7 cellular contexts compared by ENCODE assay signal in the genomic region with DNA sequence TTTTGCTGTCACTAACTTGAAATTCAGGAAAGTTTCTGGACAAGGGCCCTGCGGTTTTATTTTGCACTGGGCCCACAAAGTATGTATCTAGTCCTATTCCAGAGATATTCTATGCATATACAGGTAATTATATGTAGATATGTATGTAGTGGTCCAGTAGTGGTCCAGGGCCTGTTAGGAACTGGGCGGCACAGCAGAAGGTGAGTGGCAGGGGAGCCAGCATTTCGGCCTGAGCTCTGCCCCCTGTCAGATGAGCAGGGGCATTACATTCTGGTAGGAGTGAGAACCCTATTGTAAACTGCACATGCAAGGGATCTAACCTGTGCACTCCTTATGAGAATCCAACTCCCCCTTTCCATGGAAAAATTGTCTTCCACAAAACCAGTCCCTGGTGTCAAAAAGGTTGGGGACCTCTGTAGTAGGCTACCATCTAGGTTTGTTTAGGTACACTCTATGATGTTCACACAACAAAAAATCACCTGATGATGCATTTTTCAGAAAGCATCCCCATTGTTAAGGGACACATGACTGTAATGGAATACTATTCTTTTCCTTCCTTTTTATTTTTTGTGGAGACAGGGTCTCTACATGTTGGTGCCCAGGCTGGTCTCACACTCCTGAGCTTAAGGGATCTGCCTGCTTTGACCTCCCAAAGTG. TPM values are rescaled to one million over a fixed set of nuclear protein-coding genes. Genes with fewer than 3 reads are reported as not detected.
DNase-seq lines count a peak whose midpoint lies in the region; ATAC-seq lines count a peak whose summit lies in the region.

No MANE protein-coding gene starts in this region.

- peaks cover 34% of the 10 kb centered on the region for H3K79me2 ChIP-seq in mesendoderm (ENCODE audit: control insufficient read depth, insufficient read depth, low read length)

- H4K5ac ChIP-seq in mesendoderm (ENCODE audit: low read length) = no peak overlapping the region

- H3K36me3 Mint-ChIP-seq in activated T-helper 1 cell treated with anti-CD3 and anti-CD28 coated beads, Interleukin-12 subunit alpha, Interleukin-12 subunit beta, Interleukin-2, Interleukin-4 antibody, amounts not matched to agents 30 ng/mL and 10 ng/mL and 1 ng/mL, durations not matched to agents 14 hours and 24 hours and 36 hours (ENCODE audit: low read depth) = peaks cover 12% of the 10 kb centered on the region
- peaks cover 20% of the 10 kb centered on the region for H3K36me3 Mint-ChIP-seq in activated T-helper 17 cell treated with anti-CD3 and anti-CD28 coated beads, Interleukin-2, amount 50 U/mL, for 72 hours (ENCODE audit: low read depth)

- no peak for ATAC-seq in activated T-helper 17 cell treated with anti-CD3 and anti-CD28 coated beads, Interleukin-2, amount 50 U/mL, for 72 hours (replicated peaks)
- no peak for ATAC-seq in GM18868 (IDR thresholded peaks at IDR 0.05; ENCODE audit: unreplicated experiment)

- no peak overlapping the region for H3K27ac Mint-ChIP-seq in activated T-helper 1 cell treated with anti-CD3 and anti-CD28 coated beads, Interleukin-12 subunit alpha, Interleukin-12 subunit beta, Interleukin-2, Interleukin-4 antibody, amounts not matched to agents 30 ng/mL and 10 ng/mL and 1 ng/mL, durations not matched to agents 14 hours and 24 hours and 36 hours
- no peak overlapping the region for H3K27ac Mint-ChIP-seq in activated T-helper 17 cell treated with anti-CD3 and anti-CD28 coated beads, Interleukin-2, amount 50 U/mL, for 72 hours

- H3K4me1 ChIP-seq in mesendoderm (ENCODE audit: control insufficient read depth, low read depth, low read length) = peaks cover 2% of the 10 kb centered on the region

- H3K27ac ChIP-seq in mesendoderm (ENCODE audit: low read depth, low read length) = no peak overlapping the region

- H3K4me3 Mint-ChIP-seq in activated T-helper 1 cell treated with anti-CD3 and anti-CD28 coated beads, Interleukin-12 subunit alpha, Interleukin-12 subunit beta, Interleukin-2, Interleukin-4 antibody, amounts not matched to agents 30 ng/mL and 10 ng/mL and 1 ng/mL, durations not matched to agents 14 hours and 24 hours and 36 hours = peak overlapping the region; percentile 21
- no peak overlapping the region for H3K4me3 Mint-ChIP-seq in activated T-helper 17 cell treated with anti-CD3 and anti-CD28 coated beads, Interleukin-2, amount 50 U/mL, for 72 hours

- H3K27me3 Mint-ChIP-seq in activated T-helper 1 cell treated with anti-CD3 and anti-CD28 coated beads, Interleukin-12 subunit alpha, Interleukin-12 subunit beta, Interleukin-2, Interleukin-4 antibody, amounts not matched to agents 30 ng/mL and 10 ng/mL and 1 ng/mL, durations not matched to agents 14 hours and 24 hours and 36 hours (ENCODE audit: insufficient read depth) = no peaks in the 10 kb centered on the region
- H3K27me3 Mint-ChIP-seq in activated T-helper 17 cell treated with anti-CD3 and anti-CD28 coated beads, Interleukin-2, amount 50 U/mL, for 72 hours = no peaks in the 10 kb centered on the region

- no peak overlapping the region for H3K56ac ChIP-seq in mesendoderm (ENCODE audit: low read length)

- no peak overlapping the region for H3K18ac ChIP-seq in mesendoderm (ENCODE audit: low read length)

- peaks cover 46% of the 10 kb centered on the region for H3K4me1 Mint-ChIP-seq in activated T-helper 1 cell treated with anti-CD3 and anti-CD28 coated beads, Interleukin-12 subunit alpha, Interleukin-12 subunit beta, Interleukin-2, Interleukin-4 antibody, amounts not matched to agents 30 ng/mL and 10 ng/mL and 1 ng/mL, durations not matched to agents 14 hours and 24 hours and 36 hours (ENCODE audit: low read depth)
- H3K4me1 Mint-ChIP-seq in activated T-helper 17 cell treated with anti-CD3 and anti-CD28 coated beads, Interleukin-2, amount 50 U/mL, for 72 hours = peaks cover 32% of the 10 kb centered on the region

- H3K4me2 ChIP-seq in mesendoderm (ENCODE audit: low read length) = no peak overlapping the region

- no peak overlapping the region for H4K8ac ChIP-seq in mesendoderm (ENCODE audit: low read depth, low read length)

- no peak overlapping the region for H2BK15ac ChIP-seq in mesendoderm (replicated peaks; ENCODE audit: low read depth)

- intact Hi-C loops in activated T-helper 1 cell treated with anti-CD3 and anti-CD28 coated beads, Interleukin-12 subunit alpha, Interleukin-12 subunit beta, Interleukin-2, Interleukin-4 antibody, amounts not matched to agents 30 ng/mL and 10 ng/mL and 1 ng/mL, durations not matched to agents 14 hours and 24 hours and 36 hours (cut with micrococcal nuclease) = no loop called here

- H3K79me1 ChIP-seq in mesendoderm (ENCODE audit: low read length) = peaks cover 18% of the 10 kb centered on the region

- H3K23ac ChIP-seq in mesendoderm (ENCODE audit: low read length) = no peak overlapping the region

- no peaks in the 10 kb centered on the region for H3K36me3 ChIP-seq in mesendoderm (ENCODE audit: control insufficient read depth, insufficient read depth, low read length)

- no peaks in the 10 kb centered on the region for H3K27me3 ChIP-seq in mesendoderm (ENCODE audit: insufficient read depth, low read length, poor library complexity)

- WGBS in mesendoderm (ENCODE audit: extremely low coverage, insufficient coverage, low lambda C conversion rate) = no CpG with 5 or more reads among the region's 3 CpGs

- no peak overlapping the region for H3K4ac ChIP-seq in mesendoderm (ENCODE audit: low read depth, low read length)

- no peaks in the 10 kb centered on the region for H3K9me3 Mint-ChIP-seq in activated T-helper 1 cell treated with anti-CD3 and anti-CD28 coated beads, Interleukin-12 subunit alpha, Interleukin-12 subunit beta, Interleukin-2, Interleukin-4 antibody, amounts not matched to agents 30 ng/mL and 10 ng/mL and 1 ng/mL, durations not matched to agents 14 hours and 24 hours and 36 hours
- no peaks in the 10 kb centered on the region for H3K9me3 Mint-ChIP-seq in activated T-helper 17 cell treated with anti-CD3 and anti-CD28 coated beads, Interleukin-2, amount 50 U/mL, for 72 hours

- no peak overlapping the region for H2AK5ac ChIP-seq in mesendoderm (ENCODE audit: low read length)

- H3K9ac ChIP-seq in mesendoderm (ENCODE audit: low read length) = no peak overlapping the region

- H2BK120ac ChIP-seq in mesendoderm (ENCODE audit: low read depth, low read length) = no peak overlapping the region

- DNase-seq in G401 (ENCODE audit: low spot score) = peak; percentile 9
- DNase-seq in KBM-7 = peak; percentile 37
- no peak for DNase-seq in activated T-helper 1 cell treated with anti-CD3 and anti-CD28 coated beads, Interleukin-12 subunit alpha, Interleukin-12 subunit beta, Interleukin-2, Interleukin-4 antibody, amounts not matched to agents 30 ng/mL and 10 ng/mL and 1 ng/mL, durations not matched to agents 14 hours and 24 hours and 36 hours (ENCODE audit: low spot score)
- DNase-seq in mesendoderm = peak; percentile 51
- DNase-seq in NCI-H1417 treated with DMSO at 0.1 percent for 48 hours (lab: John Stamatoyannopoulos, UW) = no peak

- H3K4me3 ChIP-seq in mesendoderm (ENCODE audit: low read length) = no peak overlapping the region

- H2BK5ac ChIP-seq in mesendoderm (ENCODE audit: low read length) = no peak overlapping the region

- in situ Hi-C loops in G401 (cut with HindIII; ENCODE audit: low sequenced_read_pairs) (no loop called here), KBM-7 (cut with MboI; ENCODE audit: low pct_unique_long_range_greater_than_20kb, low sequenced_read_pairs) (no loop called here)

RNA-seq across cellular contexts. Expression of a gene that starts 2.8 kb away (rescaled TPM):
- 14.7 and 24.2 TPM in 2 replicates for total RNA-seq in G401 (2014; rRNA removed; shearing (Covaris generic))
- 69.8 and 74.6 TPM in 2 replicates for total RNA-seq in activated T-helper 1 cell treated with anti-CD3 and anti-CD28 coated beads, Interleukin-12 subunit alpha, Interleukin-12 subunit beta, Interleukin-2, Interleukin-4 antibody, amounts not matched to agents 30 ng/mL and 10 ng/mL and 1 ng/mL, durations not matched to agents 14 hours and 24 hours and 36 hours
- 25.7 TPM for polyA plus RNA-seq in mesendoderm (2013, experiment 1 of 2)
- polyA plus RNA-seq in mesendoderm (2013, experiment 2 of 2) = 25.8 TPM
- total RNA-seq in activated T-helper 17 cell treated with anti-CD3 and anti-CD28 coated beads, Interleukin-2, amount 50 U/mL, for 72 hours = 10 to 100 TPM; 79.0 to 83.9 TPM

Comparison
In these comparisons a context has a peak if more than half of its experiments do, and no peak if none do; other contexts are left out.
1. DNase-seq: peak in G401 (single experiment), KBM-7 (single experiment) and mesendoderm (single experiment); none in activated T-helper 1 cell treated with anti-CD3 and anti-CD28 coated beads, Interleukin-12 subunit alpha, Interleukin-12 subunit beta, Interleukin-2, Interleukin-4 antibody, amounts not matched to agents 30 ng/mL and 10 ng/mL and 1 ng/mL, durations not matched to agents 14 hours and 24 hours and 36 hours (single experiment) and NCI-H1417 treated with DMSO at 0.1 percent for 48 hours (single experiment).